ENCODE assay signal across 18 cellular contexts in the genomic region with DNA sequence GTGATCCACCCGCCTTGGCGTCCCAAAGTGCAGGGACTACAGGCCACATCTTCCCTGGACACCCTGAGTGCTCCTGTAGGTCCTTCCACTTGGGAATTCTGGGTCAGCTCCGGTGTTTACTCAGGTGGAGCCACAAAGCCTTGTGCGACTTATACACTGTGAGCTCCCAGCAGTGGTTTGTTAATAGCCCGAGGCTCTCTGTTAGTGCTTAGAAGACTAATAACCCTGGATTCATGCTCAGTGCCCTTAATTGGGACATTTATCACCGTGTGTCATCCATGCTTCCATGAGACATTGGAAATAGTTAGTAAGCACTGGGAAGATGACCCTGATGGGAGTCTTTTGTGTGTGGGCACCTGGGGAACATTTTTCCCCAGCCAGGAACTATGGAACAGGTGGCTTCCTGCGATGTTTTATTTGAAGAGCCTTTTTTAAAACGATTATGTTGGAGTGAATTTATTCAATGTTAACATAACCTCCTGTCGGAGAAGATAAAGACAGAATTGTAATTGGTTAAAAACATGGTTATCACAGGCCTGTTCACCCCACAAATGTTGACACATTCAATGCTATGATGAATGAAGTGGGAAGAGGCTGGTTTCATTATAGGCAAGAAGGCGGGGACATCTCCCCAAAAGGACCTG.
DNase-seq lines count a peak whose midpoint lies in the region; ATAC-seq, FAIRE-seq and TF ChIP-seq lines count a peak whose summit lies in the region.
"Had no signal": no experiment of that assay in that cellular context is flagged by ENCODE, and none has a peak within 500 bp of the region (broad histone marks: within the 10 kb centered on the region; RNA-seq: fewer than 3 reads in every experiment).

No MANE protein-coding gene starts in this region.

- H3K36me3 ChIP-seq in body of pancreas (replicated peaks in 1 of 2; ENCODE audit: insufficient read depth in 1 of 2, low read depth in 2 of 2) (no peaks in the 10 kb centered on the region), HAP-1 (replicated peaks) (no peaks in the 10 kb centered on the region)

- H3K4me3 Mint-ChIP-seq in activated CD4-positive, alpha-beta memory T cell treated with anti-CD3 and anti-CD28 coated beads for 36 hours = no peak overlapping the region
- H3K4me3 Mint-ChIP-seq: activated naive CD8-positive, alpha-beta T cell treated with anti-CD3 and anti-CD28 coated beads, Interleukin-2, amount 10 ng/mL, durations not matched to agents 7 days and 5 days; activated T-cell treated with anti-CD3 and anti-CD28 coated beads, Interleukin-2, amount 50 U/mL, for 4 hours; CD4-positive, alpha-beta T cell; memory B cell; naive thymus-derived CD8-positive, alpha-beta T cell; stimulated activated naive CD8-positive, alpha-beta T cell treated with anti-CD3 and anti-CD28 coated beads, Interleukin-15, Interleukin-2, amounts not matched to agents 100 ng/mL and 50 ng/mL, for 24 hours had no signal

- no peaks in the 10 kb centered on the region for H3K4me1 Mint-ChIP-seq in activated CD4-positive, alpha-beta memory T cell treated with anti-CD3 and anti-CD28 coated beads for 36 hours (ENCODE audit: low read depth)
- H3K4me1 Mint-ChIP-seq: activated naive CD8-positive, alpha-beta T cell treated with anti-CD3 and anti-CD28 coated beads, Interleukin-2, amount 10 ng/mL, durations not matched to agents 7 days and 5 days; memory B cell; naive thymus-derived CD8-positive, alpha-beta T cell had no signal

- H3K4me1 ChIP-seq in body of pancreas (peaks cover 8% of the 10 kb centered on the region), HAP-1 (no peaks in the 10 kb centered on the region)
- H3K4me1 ChIP-seq: esophagus muscularis mucosa had no signal

- in situ Hi-C loops in HAP-1 (cut with MboI; ENCODE audit: low sequenced_read_pairs) = no loop called here

- H3K27me3 ChIP-seq in body of pancreas (no peaks in the 10 kb centered on the region), HAP-1 (ENCODE audit: low read depth) (peaks cover 33% of the 10 kb centered on the region)

- 25 to 29% methylated on average over 6 to 10 of the region's 10 CpGs for WGBS in body of pancreas, 2 donors

- peak; percentile 98 for DNase-seq in COR-L47 (lab: John Stamatoyannopoulos, UW)
- peak; percentile 90 for DNase-seq in NCI-H1436 (lab: John Stamatoyannopoulos, UW)
- peak; percentile 71 for DNase-seq in NCI-H2227 treated with DMSO at 0.1 percent for 48 hours (lab: John Stamatoyannopoulos, UW)
- DNase-seq in body of pancreas = peak in 3 of 4 donors; percentile 22 to 43 (median 28)
- no peak for DNase-seq in NK-92 (lab: John Stamatoyannopoulos, UW; ENCODE audit: unreplicated experiment)
- DNase-seq in activated CD4-positive, alpha-beta memory T cell treated with anti-CD3 and anti-CD28 coated beads for 36 hours = no peak
- DNase-seq in RCC 7860 (ENCODE audit: low spot score) = no peak
- DNase-seq in HAP-1 (ENCODE audit: low spot score in 2 of 2) = no peak
- DNase-seq: activated naive CD8-positive, alpha-beta T cell treated with anti-CD3 and anti-CD28 coated beads, Interleukin-2, amount 10 ng/mL, durations not matched to agents 7 days and 5 days; activated T-cell treated with anti-CD3 and anti-CD28 coated beads, Interleukin-2, amount 50 U/mL, for 4 hours; CD4-positive, alpha-beta T cell; glutamatergic neuron; naive thymus-derived CD8-positive, alpha-beta T cell had no signal

- intact Hi-C loops in body of pancreas (cut with DNase I) = no loop called here
- intact Hi-C loops in activated CD4-positive, alpha-beta memory T cell treated with anti-CD3 and anti-CD28 coated beads for 36 hours (cut with micrococcal nuclease) = no loop called here

- H3K9me3 ChIP-seq in body of pancreas = no peaks in the 10 kb centered on the region
- no peaks in the 10 kb centered on the region for H3K9me3 ChIP-seq in HAP-1

- CTCF ChIA-PET in activated CD4-positive, alpha-beta memory T cell treated with anti-CD3 and anti-CD28 coated beads for 36 hours (lab: Charles Lee) = no interaction called here

- H3K27ac ChIP-seq in body of pancreas = no peak overlapping the region
- H3K27ac ChIP-seq: esophagus muscularis mucosa had no signal

- POLR2A ChIA-PET in activated CD4-positive, alpha-beta memory T cell treated with anti-CD3 and anti-CD28 coated beads for 36 hours (lab: Charles Lee) = no interaction called here

- no peak for ATAC-seq in body of pancreas
- ATAC-seq: activated T-cell treated with anti-CD3 and anti-CD28 coated beads, Interleukin-2, amount 50 U/mL, for 4 hours; naive thymus-derived CD8-positive, alpha-beta T cell; SK-N-SH treated with all-trans-retinoic acid at 6 μM for 48 hours had no signal

- H3K9me3 Mint-ChIP-seq in activated CD4-positive, alpha-beta memory T cell treated with anti-CD3 and anti-CD28 coated beads for 36 hours = peaks cover 20% of the 10 kb centered on the region

- FAIRE-seq in RCC 7860 (lab: Jason Lieb, UNC) = no peak
- FAIRE-seq: TTC549 had no signal

- no peak overlapping the region for H3K27ac Mint-ChIP-seq in activated CD4-positive, alpha-beta memory T cell treated with anti-CD3 and anti-CD28 coated beads for 36 hours
- H3K27ac Mint-ChIP-seq: activated naive CD8-positive, alpha-beta T cell treated with anti-CD3 and anti-CD28 coated beads, Interleukin-2, amount 10 ng/mL, durations not matched to agents 7 days and 5 days; CD4-positive, alpha-beta T cell; memory B cell; naive thymus-derived CD8-positive, alpha-beta T cell; stimulated activated naive CD8-positive, alpha-beta T cell treated with anti-CD3 and anti-CD28 coated beads, Interleukin-15, Interleukin-2, amounts not matched to agents 100 ng/mL and 50 ng/mL, for 24 hours had no signal

- no peak for TF ChIP-seq CTCF in body of pancreas (IDR thresholded peaks at IDR 0.05)

- no peak for TF ChIP-seq POLR2A in body of pancreas (IDR thresholded peaks at IDR 0.05)

- H3K4me3 ChIP-seq in body of pancreas (no peak overlapping the region), HAP-1 (no peak overlapping the region)
- H3K4me3 ChIP-seq: esophagus muscularis mucosa had no signal

- H3K36me3 Mint-ChIP-seq in activated CD4-positive, alpha-beta memory T cell treated with anti-CD3 and anti-CD28 coated beads for 36 hours = no peaks in the 10 kb centered on the region
- H3K36me3 Mint-ChIP-seq: activated naive CD8-positive, alpha-beta T cell treated with anti-CD3 and anti-CD28 coated beads, Interleukin-2, amount 10 ng/mL, durations not matched to agents 7 days and 5 days; memory B cell had no signal

- peaks cover 4% of the 10 kb centered on the region for H3K27me3 Mint-ChIP-seq in activated CD4-positive, alpha-beta memory T cell treated with anti-CD3 and anti-CD28 coated beads for 36 hours

Comparison
In these comparisons a context has a peak if more than half of its experiments do, and no peak if none do; other contexts are left out.
1. DNase-seq: peak in COR-L47 (single experiment), NCI-H1436 (single experiment), NCI-H2227 treated with DMSO at 0.1 percent for 48 hours (single experiment) and body of pancreas (3 of 4); none in NK-92 (single experiment), activated CD4-positive, alpha-beta memory T cell treated with anti-CD3 and anti-CD28 coated beads for 36 hours (single experiment), RCC 7860 (single experiment) and HAP-1 (0 of 2).